10 cellular contexts compared by ENCODE assay signal in genomic region chr1:228804640-228805413, GRCh38.
DNase-seq lines count a peak whose midpoint lies in the region; ATAC-seq and TF ChIP-seq lines count a peak whose summit lies in the region.
"Had no signal": no experiment of that assay in that cellular context is flagged by ENCODE, and none has a peak within 500 bp of the region (broad histone marks: within the 10 kb centered on the region; RNA-seq: fewer than 3 reads in every experiment).

No MANE protein-coding gene starts in this region.

- ATAC-seq in upper lobe of left lung (ENCODE audit: low FRiP score in 2 of 2) (peak in 1 of 2 donors; percentile 35), PC-3 (no peak)

- H3K9me2 ChIP-seq in PC-3 (replicated peaks; ENCODE audit: low read length), result no peaks in the 10 kb centered on the region

- no peaks in the 10 kb centered on the region for H3K79me2 ChIP-seq in PC-3 (ENCODE audit: low read length)

- no peak overlapping the region for H3K4me2 ChIP-seq in PC-3 (ENCODE audit: low read length)

- no peak overlapping the region for H3K4me3 ChIP-seq in upper lobe of left lung
- H3K4me3 ChIP-seq in PC-3 (ENCODE audit: low read length), result no peak overlapping the region

- DNase-seq in activated gamma-delta T cell treated with Interleukin-2 at 50 U/mL for 16 hours (peak; percentile 12), activated gamma-delta T cell (lab: John Stamatoyannopoulos, UW) (no peak), kidney tubule cell (ENCODE audit: low spot score) (peak; percentile 2), upper lobe of left lung (peak in 1 of 2 donors; percentile 40), NCI-H226 (no peak), NCI-H1694 (lab: John Stamatoyannopoulos, UW) (no peak), PC-3 (no peak)
- peak; percentile 35 for DNase-seq in T-helper 2 cell treated with Interferon-gamma antibody and Interleukin-4, amounts not matched to agents 5 μg/mL and 100 μg/mL, for 36 hours (ENCODE audit: low spot score)
- DNase-seq: AML-193, NCI-H526 had no signal

- no peak overlapping the region for H2AFZ ChIP-seq in PC-3 (ENCODE audit: low read length)

- no peaks in the 10 kb centered on the region for H3K27me3 Mint-ChIP-seq in T-helper 2 cell treated with Interferon-gamma antibody and Interleukin-4, amounts not matched to agents 5 μg/mL and 100 μg/mL, for 36 hours (ENCODE audit: low read depth)

- H3K9me3 ChIP-seq in upper lobe of left lung (no peaks in the 10 kb centered on the region), PC-3 (ENCODE audit: low read length) (no peaks in the 10 kb centered on the region)

- H3K36me3 Mint-ChIP-seq in T-helper 2 cell treated with Interferon-gamma antibody and Interleukin-4, amounts not matched to agents 5 μg/mL and 100 μg/mL, for 36 hours (ENCODE audit: low read depth), result no peaks in the 10 kb centered on the region

- H3K9ac ChIP-seq in PC-3 (ENCODE audit: low read length), result no peak overlapping the region

- H3K36me3 ChIP-seq in upper lobe of left lung, result no peaks in the 10 kb centered on the region
- H3K36me3 ChIP-seq in PC-3 (ENCODE audit: low read depth, low read length), result no peaks in the 10 kb centered on the region

- peak overlapping the region; percentile 74 for H3K27ac Mint-ChIP-seq in T-helper 2 cell treated with Interferon-gamma antibody and Interleukin-4, amounts not matched to agents 5 μg/mL and 100 μg/mL, for 36 hours

- H3K27me3 ChIP-seq in upper lobe of left lung (no peaks in the 10 kb centered on the region), PC-3 (ENCODE audit: low read length) (peaks cover 45% of the 10 kb centered on the region)

- BruUV-seq in PC-3 (replicated peaks; lab: Mats Ljungman, UMichigan), result no TSS peak

- H3K4me1 Mint-ChIP-seq in T-helper 2 cell treated with Interferon-gamma antibody and Interleukin-4, amounts not matched to agents 5 μg/mL and 100 μg/mL, for 36 hours (ENCODE audit: low read depth), result peaks cover 41% of the 10 kb centered on the region

- H3K9me3 Mint-ChIP-seq in T-helper 2 cell treated with Interferon-gamma antibody and Interleukin-4, amounts not matched to agents 5 μg/mL and 100 μg/mL, for 36 hours, result peaks cover 5% of the 10 kb centered on the region

- H3K4me1 ChIP-seq in upper lobe of left lung, result peaks cover 7 to 32% (median 19%) of the 10 kb centered on the region in 4 donors
- H3K4me1 ChIP-seq in PC-3 (ENCODE audit: insufficient read depth, low read length), result no peaks in the 10 kb centered on the region

- no peak for TF ChIP-seq EP300 in upper lobe of left lung (IDR thresholded peaks at IDR 0.05)

- CTCF ChIA-PET in PC-3 (lab: Charles Lee), result interaction anchor here (0.6 kb wide), 1 partner anchor 296 kb away, joined by 4 read pairs; no protein-coding TSS in a partner anchor

- TF ChIP-seq CTCF in upper lobe of left lung (IDR thresholded peaks at IDR 0.05), result no peak
- TF ChIP-seq CTCF in PC-3 (conservative IDR thresholded peaks at IDR 0.05; ENCODE audit: low read depth, low read length), result no peak

- TF ChIP-seq POLR2A in upper lobe of left lung (IDR thresholded peaks at IDR 0.05), result no peak

- no peaks in the 10 kb centered on the region for H3F3A ChIP-seq in PC-3 (ENCODE audit: low read length, unreplicated experiment)

- intact Hi-C loops in PC-3 (cut with micrococcal nuclease), result no loop called here

- WGBS in upper lobe of left lung, 2 donors, result 39 to 43% methylated on average over 9 to 11 of the region's 11 CpGs

- peak overlapping the region; percentile 46 for H3K4me3 Mint-ChIP-seq in T-helper 2 cell treated with Interferon-gamma antibody and Interleukin-4, amounts not matched to agents 5 μg/mL and 100 μg/mL, for 36 hours

- H4K20me1 ChIP-seq in PC-3 (ENCODE audit: low read length), result no peaks in the 10 kb centered on the region

- H3K27ac ChIP-seq in upper lobe of left lung (peak overlapping the region in 3 of 4 donors; percentile 4 to 60 (median 15)), PC-3 (ENCODE audit: low read length) (no peak overlapping the region)

- POLR2A ChIA-PET in PC-3 (lab: Charles Lee; ENCODE audit: unreplicated experiment), result no interaction called here

Comparison
In these comparisons a context has a peak if more than half of its experiments do, and no peak if none do; other contexts are left out.
1. DNase-seq: peak in activated gamma-delta T cell treated with Interleukin-2 at 50 U/mL for 16 hours (single experiment), T-helper 2 cell treated with Interferon-gamma antibody and Interleukin-4, amounts not matched to agents 5 μg/mL and 100 μg/mL, for 36 hours (single experiment) and kidney tubule cell (single experiment); none in activated gamma-delta T cell (single experiment), NCI-H226 (single experiment), NCI-H1694 (single experiment) and PC-3 (single experiment).